Comparison of ENCODE assay signal across 30 cellular contexts in the genomic region with DNA sequence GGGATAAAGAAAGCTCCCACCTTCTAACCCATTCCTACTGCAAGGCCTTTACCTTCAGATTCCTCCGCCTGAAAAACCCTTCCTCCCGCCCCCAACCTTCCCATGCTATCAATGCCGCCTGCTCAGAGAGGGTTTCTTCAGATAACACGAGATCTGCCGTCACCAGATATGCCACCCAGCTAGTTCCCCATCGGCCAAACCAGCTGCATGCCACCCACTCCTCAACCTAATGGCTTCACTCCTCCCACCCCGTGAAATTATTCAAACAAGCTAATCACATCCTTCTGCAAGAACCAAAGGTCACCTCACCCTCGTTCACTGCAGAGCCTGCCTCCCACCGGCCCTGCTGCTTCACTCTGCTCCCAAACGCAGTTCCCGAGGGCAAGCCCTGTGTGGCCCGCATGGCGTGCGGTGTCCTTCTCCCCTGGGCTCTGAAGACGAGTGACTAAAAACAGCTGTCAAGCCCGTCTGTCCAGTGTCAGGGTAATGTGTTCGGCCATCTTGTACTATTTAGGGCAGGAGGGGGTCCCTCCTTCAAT. TPM values are rescaled to one million over a fixed set of nuclear protein-coding genes. Genes with fewer than 3 reads are reported as not detected.
DNase-seq lines count a peak whose midpoint lies in the region; ATAC-seq lines count a peak whose summit lies in the region.
"Had no signal": no experiment of that assay in that cellular context is flagged by ENCODE, and none has a peak within 500 bp of the region (broad histone marks: within the 10 kb centered on the region; RNA-seq: fewer than 3 reads in every experiment).

No MANE protein-coding gene starts in this region.

- no peak for DNase-seq in T-helper 2 cell treated with Interferon-gamma antibody and Interleukin-4, amounts not matched to agents 5 μg/mL and 100 μg/mL, for 36 hours (ENCODE audit: low spot score)
- no peak for DNase-seq in T-helper 2 cell
- DNase-seq in CD4-positive, CD25-positive, alpha-beta regulatory T cell: no peak
- DNase-seq in SJCRH30: peak; percentile 18 to 27
- no peak for DNase-seq in immature natural killer cell
- no peak for DNase-seq in NCI-H748 (lab: John Stamatoyannopoulos, UW; ENCODE audit: unreplicated experiment)
- no peak for DNase-seq in OCI-M1 (lab: John Stamatoyannopoulos, UW)
- DNase-seq in caudate nucleus (lab: John Stamatoyannopoulos, UW): no peak
- DNase-seq: 8988T; activated CD8-positive, alpha-beta memory T cell treated with anti-CD3 and anti-CD28 coated beads for 24 hours; activated gamma-delta T cell; body of pancreas; effector CD4-positive, alpha-beta T cell; glutamatergic neuron; H7; islet precursor cell; left ventricle myocardium superior; NCI-H2029; NCI-H69 had no signal

- H3K9me3 Mint-ChIP-seq in T-helper 2 cell treated with Interferon-gamma antibody and Interleukin-4, amounts not matched to agents 5 μg/mL and 100 μg/mL, for 36 hours: no peaks in the 10 kb centered on the region
- H3K9me3 Mint-ChIP-seq in CD4-positive, CD25-positive, alpha-beta regulatory T cell: no peaks in the 10 kb centered on the region
- H3K9me3 Mint-ChIP-seq in immature natural killer cell: no peaks in the 10 kb centered on the region
- H3K9me3 Mint-ChIP-seq: mesothelial cell of epicardium, nephron, WTC11 had no signal

- H3K36me3 ChIP-seq in CD4-positive, CD25-positive, alpha-beta regulatory T cell (ENCODE audit: control insufficient read depth, insufficient read depth, low read length): no peaks in the 10 kb centered on the region
- H3K36me3 ChIP-seq in SJCRH30: no peaks in the 10 kb centered on the region
- H3K36me3 ChIP-seq: right atrium auricular region, tibial nerve had no signal

- peaks cover 3% of the 10 kb centered on the region for H3K27me3 Mint-ChIP-seq in T-helper 2 cell treated with Interferon-gamma antibody and Interleukin-4, amounts not matched to agents 5 μg/mL and 100 μg/mL, for 36 hours (ENCODE audit: low read depth)
- no peaks in the 10 kb centered on the region for H3K27me3 Mint-ChIP-seq in CD4-positive, CD25-positive, alpha-beta regulatory T cell
- peaks cover 3 to 6% (median 6%) of the 10 kb centered on the region in 3 donors for H3K27me3 Mint-ChIP-seq in immature natural killer cell (ENCODE audit: low read depth in 3 of 3)

- ATAC-seq in CD4-positive, CD25-positive, alpha-beta regulatory T cell (ENCODE audit: low read depth in 2 of 2): no peak
- ATAC-seq: body of pancreas, left ventricle myocardium superior, WTC11 had no signal

- H3K27ac Mint-ChIP-seq in T-helper 2 cell treated with Interferon-gamma antibody and Interleukin-4, amounts not matched to agents 5 μg/mL and 100 μg/mL, for 36 hours: peak overlapping the region; percentile 22
- H3K27ac Mint-ChIP-seq in CD4-positive, CD25-positive, alpha-beta regulatory T cell: peak overlapping the region in 2 of 3 donors; percentile 97 to 98
- peak overlapping the region in 5 of 6 donors; percentile 6 to 96 (median 88) for H3K27ac Mint-ChIP-seq in immature natural killer cell
- H3K27ac Mint-ChIP-seq: mesothelial cell of epicardium, nephron, WTC11 had no signal

- no peaks in the 10 kb centered on the region for H3K36me3 Mint-ChIP-seq in T-helper 2 cell treated with Interferon-gamma antibody and Interleukin-4, amounts not matched to agents 5 μg/mL and 100 μg/mL, for 36 hours (ENCODE audit: low read depth)
- H3K36me3 Mint-ChIP-seq in CD4-positive, CD25-positive, alpha-beta regulatory T cell: no peaks in the 10 kb centered on the region
- H3K36me3 Mint-ChIP-seq in immature natural killer cell: no peaks in the 10 kb centered on the region
- H3K36me3 Mint-ChIP-seq: mesothelial cell of epicardium, WTC11 had no signal

- peaks cover 19% of the 10 kb centered on the region for H3K4me1 ChIP-seq in CD4-positive, CD25-positive, alpha-beta regulatory T cell (ENCODE audit: control insufficient read depth, insufficient read depth, low read length, poor library complexity, severe bottlenecking)
- H3K4me1 ChIP-seq in SJCRH30: peaks cover 44% of the 10 kb centered on the region
- H3K4me1 ChIP-seq: body of pancreas, right atrium auricular region, tibial nerve had no signal

- H3K27me3 ChIP-seq in CD4-positive, CD25-positive, alpha-beta regulatory T cell (ENCODE audit: control insufficient read depth, insufficient read depth, low read length): no peaks in the 10 kb centered on the region
- no peaks in the 10 kb centered on the region for H3K27me3 ChIP-seq in SJCRH30
- H3K27me3 ChIP-seq: body of pancreas, right atrium auricular region, tibial nerve had no signal

- no peak overlapping the region for H3K27ac ChIP-seq in CD4-positive, CD25-positive, alpha-beta regulatory T cell (ENCODE audit: insufficient read depth, low read length, poor library complexity, severe bottlenecking)
- H3K27ac ChIP-seq in SJCRH30 (peak overlapping the region; percentile 15), caudate nucleus (ENCODE audit: low read depth, low read length) (no peak overlapping the region)
- H3K27ac ChIP-seq: body of pancreas, epithelial cell of prostate, right atrium auricular region, tibial nerve had no signal

- H3K4me3 ChIP-seq in CD4-positive, CD25-positive, alpha-beta regulatory T cell (ENCODE audit: low read depth, low read length): no peak overlapping the region
- H3K4me3 ChIP-seq in SJCRH30: no peak overlapping the region
- H3K4me3 ChIP-seq: body of pancreas, right atrium auricular region, tibial nerve had no signal

- no peak overlapping the region for H3K4me3 Mint-ChIP-seq in T-helper 2 cell treated with Interferon-gamma antibody and Interleukin-4, amounts not matched to agents 5 μg/mL and 100 μg/mL, for 36 hours
- H3K4me3 Mint-ChIP-seq in CD4-positive, CD25-positive, alpha-beta regulatory T cell: peak overlapping the region in 1 of 4 donors; percentile 61
- H3K4me3 Mint-ChIP-seq in immature natural killer cell: peak overlapping the region in 1 of 5 donors; percentile 54
- H3K4me3 Mint-ChIP-seq: mesothelial cell of epicardium, nephron, WTC11 had no signal

- no peaks in the 10 kb centered on the region for H3K9me3 ChIP-seq in CD4-positive, CD25-positive, alpha-beta regulatory T cell (ENCODE audit: control insufficient read depth in 2 of 2, low read length in 2 of 2)
- no peaks in the 10 kb centered on the region for H3K9me3 ChIP-seq in SJCRH30 (replicated peaks)
- H3K9me3 ChIP-seq: body of pancreas, right atrium auricular region, tibial nerve had no signal

- peaks cover 40% of the 10 kb centered on the region for H3K4me1 Mint-ChIP-seq in T-helper 2 cell treated with Interferon-gamma antibody and Interleukin-4, amounts not matched to agents 5 μg/mL and 100 μg/mL, for 36 hours (ENCODE audit: low read depth)
- H3K4me1 Mint-ChIP-seq in CD4-positive, CD25-positive, alpha-beta regulatory T cell: peaks cover 10 to 54% (median 30%) of the 10 kb centered on the region in 4 donors
- H3K4me1 Mint-ChIP-seq in immature natural killer cell: peaks cover 40 to 49% of the 10 kb centered on the region in 2 donors

RNA-seq across cellular contexts. Expression of gene TMEM213, which starts 46.8 kb away (rescaled TPM):
- not detected for total RNA-seq in CD4-positive, CD25-positive, alpha-beta regulatory T cell
- under 1 TPM in 1 of 4 donors, not detected in 3; 0.21 TPM for polyA plus RNA-seq in CD4-positive, CD25-positive, alpha-beta regulatory T cell
- total RNA-seq in SJCRH30 (2014; rRNA removed; shearing (Covaris generic)): not detected in 2 replicates
- polyA plus RNA-seq in immature natural killer cell: under 1 TPM in 2 of 3 donors, not detected in 1; 0.16 to 0.74 TPM
- total RNA-seq: body of pancreas, chondrocyte, H7, left ventricle myocardium superior, MCF 10A, mesothelial cell of epicardium, right atrium auricular region, RPMI7951, SK-MEL-5, tibial nerve had no signal

RNA-seq across cellular contexts. Expression of gene ATP6V0A4, which starts 47.0 kb away (rescaled TPM):
- total RNA-seq in CD4-positive, CD25-positive, alpha-beta regulatory T cell: not detected
- polyA plus RNA-seq in CD4-positive, CD25-positive, alpha-beta regulatory T cell: not detected
- total RNA-seq in SJCRH30 (2014; rRNA removed; shearing (Covaris generic)): 1.3 and 2.4 TPM in 2 replicates
- not detected for polyA plus RNA-seq in immature natural killer cell
- total RNA-seq: body of pancreas, left ventricle myocardium superior, right atrium auricular region, RPMI7951, tibial nerve had no signal

RNA-seq across cellular contexts. Expression of gene SVOPL, which starts 49.8 kb away (rescaled TPM):
- total RNA-seq in CD4-positive, CD25-positive, alpha-beta regulatory T cell: not detected
- polyA plus RNA-seq in CD4-positive, CD25-positive, alpha-beta regulatory T cell: under 1 TPM in 2 of 4 donors, not detected in 2; 0.35 to 0.44 TPM
- total RNA-seq in SJCRH30 (2014; rRNA removed; shearing (Covaris generic)): not detected in 2 replicates
- polyA plus RNA-seq in immature natural killer cell: under 1 TPM in 2 of 3 donors, not detected in 1; 0.64 to 0.74 TPM
- total RNA-seq: body of pancreas; chondrocyte; left ventricle myocardium superior; MCF 10A; right atrium auricular region; RPMI7951; SK-MEL-5; T-helper 1 cell treated with Interleukin-12 subunit alpha and Interleukin-12 subunit beta and Interleukin-4 antibody, amounts not matched to agents 30 ng/mL and 1 ng/mL, for 36 hours; tibial nerve had no signal

Comparison
In these comparisons a context has a peak if more than half of its experiments do, and no peak if none do; other contexts are left out.
1. DNase-seq: peak in SJCRH30 (2 of 2); none in T-helper 2 cell treated with Interferon-gamma antibody and Interleukin-4, amounts not matched to agents 5 μg/mL and 100 μg/mL, for 36 hours (single experiment), T-helper 2 cell (0 of 5), CD4-positive, CD25-positive, alpha-beta regulatory T cell (0 of 3), immature natural killer cell (0 of 3), NCI-H748 (single experiment), OCI-M1 (single experiment) and caudate nucleus (0 of 61).
2. H3K27ac Mint-ChIP-seq: peak in every context shown above with its lines; median percentile 98 in CD4-positive, CD25-positive, alpha-beta regulatory T cell; 88 in immature natural killer cell; 22 in T-helper 2 cell treated with Interferon-gamma antibody and Interleukin-4, amounts not matched to agents 5 μg/mL and 100 μg/mL, for 36 hours.